ENCODE assay signal across 12 cellular contexts in the genomic region with DNA sequence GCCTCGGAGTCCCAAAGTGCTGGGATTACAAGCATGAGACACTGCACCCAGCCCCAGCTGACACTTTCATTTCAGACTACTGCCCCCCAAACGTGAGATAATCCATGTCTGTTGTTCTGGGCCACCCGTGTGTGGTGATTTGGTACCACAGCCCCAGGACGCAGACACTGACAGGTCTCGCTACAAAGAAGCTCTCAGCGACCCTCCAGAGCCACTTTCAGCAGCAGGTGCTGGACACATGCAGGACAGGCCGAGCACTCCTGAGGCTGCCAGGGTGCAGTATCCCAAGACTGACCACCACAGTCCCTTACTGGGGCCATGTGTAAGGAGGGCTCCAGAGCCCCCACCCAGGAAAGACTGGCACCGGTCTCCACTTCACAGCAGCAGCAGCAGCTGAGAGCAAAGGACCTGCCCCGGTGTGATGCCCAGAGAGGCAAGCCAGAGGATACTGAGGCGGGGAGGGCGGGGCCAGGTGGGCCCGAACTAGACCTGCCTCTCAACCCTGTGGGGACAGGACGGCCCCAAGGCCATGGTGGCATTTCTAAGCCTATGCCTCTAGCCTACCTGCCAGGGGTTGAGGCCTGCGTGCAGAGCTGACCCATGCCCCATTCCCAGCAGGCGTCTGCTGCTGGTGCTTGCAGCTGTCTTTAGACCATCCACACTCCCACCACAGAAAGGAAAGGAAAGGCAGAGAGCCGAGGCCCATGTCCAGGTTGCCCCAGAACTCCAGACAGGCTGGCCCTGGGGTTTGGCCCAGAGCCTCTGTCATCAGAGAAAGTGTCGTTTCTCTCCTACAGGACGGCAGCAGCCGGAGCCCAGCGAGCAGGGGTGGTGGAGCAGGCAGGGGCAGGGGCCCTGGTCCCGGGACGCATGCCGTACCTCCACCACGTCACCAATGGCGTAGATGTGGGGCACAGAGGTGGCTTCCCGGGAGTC. TPM values are rescaled to one million over a fixed set of nuclear protein-coding genes. Genes with fewer than 3 reads are reported as not detected.
A peak's percentile ranks its signal among the peaks of the same experiment; 100 is the strongest.
DNase-seq lines count a peak whose midpoint lies in the region; ATAC-seq and TF ChIP-seq lines count a peak whose summit lies in the region.
"Had no signal": no experiment of that assay in that cellular context is flagged by ENCODE, and none has a peak within 500 bp of the region (broad histone marks: within the 10 kb centered on the region; RNA-seq: fewer than 3 reads in every experiment).

No MANE protein-coding gene starts in this region.

- H3K27me3 ChIP-seq in brain microvascular endothelial cell (replicated peaks): no peaks in the 10 kb centered on the region

- H3K27ac ChIP-seq in brain microvascular endothelial cell (peak overlapping the region; percentile 81), mesodermal cell (ENCODE audit: low read depth, low read length, severe bottlenecking) (peak overlapping the region; percentile 95)
- H3K27ac ChIP-seq: C4-2B had no signal

- intact Hi-C loops in cardiac septum (cut with DNase I): no loop called here
- intact Hi-C loops in left cardiac atrium (cut with DNase I): no loop called here

- ATAC-seq in left cardiac atrium: no peak

- in situ Hi-C loops in brain microvascular endothelial cell (cut with HindIII; ENCODE audit: low pct_ligation_motif_present, low sequenced_read_pairs): no loop called here

- TF ChIP-seq CTCF in brain microvascular endothelial cell (IDR thresholded peaks at IDR 0.05; ENCODE audit: low read depth, low read length, missing control alignments): no peak

- WGBS in mesodermal cell (ENCODE audit: insufficient coverage in 2 of 2), 2 experiments: 93 to 94% methylated on average over 24 to 25 of the region's 26 CpGs

- H3K4me1 ChIP-seq in mesodermal cell (ENCODE audit: control insufficient read depth, insufficient read depth, low read length, poor library complexity, severe bottlenecking): peaks cover 55% of the 10 kb centered on the region

- DNase-seq in cardiac septum (ENCODE audit: low spot score): peak; percentile 56
- no peak for DNase-seq in left cardiac atrium
- DNase-seq in brain microvascular endothelial cell: no peak
- DNase-seq in globus pallidus (ENCODE audit: low spot score): no peak
- DNase-seq in effector CD4-positive, alpha-beta T cell: no peak
- DNase-seq in RPMI8226: no peak
- DNase-seq in cerebellar cortex (ENCODE audit: low spot score): no peak
- DNase-seq: activated CD4-positive, alpha-beta T cell treated with anti-CD3 and anti-CD28 coated beads, Interleukin-2, amount 10 ng/mL, durations not matched to agents 24 days and 14 days; NCI-H1092 treated with DMSO at 0.1 percent for 48 hours; NCI-H524 had no signal

- no peak overlapping the region for H3K4me3 ChIP-seq in brain microvascular endothelial cell (ENCODE audit: low read depth, low read length)
- H3K4me3 ChIP-seq in mesodermal cell (ENCODE audit: extremely low read depth, insufficient read depth, low read length, poor library complexity, severe bottlenecking): no peak overlapping the region

- no peaks in the 10 kb centered on the region for H3K9me3 ChIP-seq in mesodermal cell (ENCODE audit: control insufficient read depth, low read length)

- H3K36me3 ChIP-seq in brain microvascular endothelial cell (replicated peaks): no peaks in the 10 kb centered on the region
- H3K36me3 ChIP-seq in mesodermal cell (ENCODE audit: control insufficient read depth, insufficient read depth, low read length): peaks cover 3% of the 10 kb centered on the region

RNA-seq across cellular contexts. Expression of a gene that starts 28.0 kb away (rescaled TPM):
- total RNA-seq in cardiac septum (2.0 TPM), left cardiac atrium (1 to 10 TPM; 2.5 to 4.5 TPM)
- polyA plus RNA-seq in mesodermal cell (2013, experiment 1 of 2): 8.4 TPM
- 7.7 TPM for polyA plus RNA-seq in mesodermal cell (2013, experiment 2 of 2)

RNA-seq across cellular contexts. Expression of a gene that starts 28.0 kb away (rescaled TPM):
- 6.3 TPM for total RNA-seq in cardiac septum
- 1 to 10 TPM; 6.8 to 7.7 TPM for total RNA-seq in left cardiac atrium
- polyA plus RNA-seq in mesodermal cell (2013, experiment 1 of 2): 9.7 TPM
- 8.9 TPM for polyA plus RNA-seq in mesodermal cell (2013, experiment 2 of 2)

RNA-seq across cellular contexts. Expression of a gene that starts 58.9 kb away (rescaled TPM):
- 97.1 TPM for total RNA-seq in cardiac septum
- 100 to 1,000 TPM; 101 to 103 TPM for total RNA-seq in left cardiac atrium
- polyA plus RNA-seq in mesodermal cell (2013, experiment 1 of 2): 94.8 TPM
- polyA plus RNA-seq in mesodermal cell (2013, experiment 2 of 2): 77.3 TPM

RNA-seq across cellular contexts. Expression of a gene that starts 58.9 kb away (rescaled TPM):
- total RNA-seq in cardiac septum (33.3 TPM), left cardiac atrium (10 to 100 TPM; 22.7 to 29.6 TPM)
- 10.9 TPM for polyA plus RNA-seq in mesodermal cell (2013, experiment 1 of 2)
- 9.3 TPM for polyA plus RNA-seq in mesodermal cell (2013, experiment 2 of 2)
